15 cellular contexts compared by ENCODE assay signal in genomic region chr2:120543899-120544298, GRCh38.
DNase-seq lines count a peak whose midpoint lies in the region; ATAC-seq and TF ChIP-seq lines count a peak whose summit lies in the region.
"Had no signal": no experiment of that assay in that cellular context is flagged by ENCODE, and none has a peak within 500 bp of the region (broad histone marks: within the 10 kb centered on the region; RNA-seq: fewer than 3 reads in every experiment).

No MANE protein-coding gene starts in this region.

- DNase-seq in Right ventricle myocardium superior: peak; percentile 33
- no peak for DNase-seq in left cardiac atrium
- peak; percentile 75 for DNase-seq in glomerular endothelial cell (ENCODE audit: extremely low read depth, low read depth, low spot score)
- no peak for DNase-seq in upper lobe of left lung
- DNase-seq in NCI-H748 treated with DMSO at 0.1 percent for 48 hours (lab: John Stamatoyannopoulos, UW): no peak
- no peak for DNase-seq in mesenteric fat pad (ENCODE audit: low spot score)
- DNase-seq in NCI-H146 treated with DMSO at 0.1 percent for 48 hours (lab: John Stamatoyannopoulos, UW; ENCODE audit: unreplicated experiment): no peak
- DNase-seq: COR-L47, DMS153, Karpas-422, NCI-H1105 treated with DMSO at 0.1 percent for 48 hours, NCI-H1930, NCI-H2171 treated with DMSO at 0.1 percent for 48 hours had no signal

- H3K4me3 ChIP-seq in parathyroid adenoma (ENCODE audit: low read depth, low read length): no peak overlapping the region
- no peak overlapping the region for H3K4me3 ChIP-seq in upper lobe of left lung

- no peaks in the 10 kb centered on the region for H3K36me3 ChIP-seq in parathyroid adenoma (ENCODE audit: control insufficient read depth, insufficient read depth, low read length)
- H3K36me3 ChIP-seq in upper lobe of left lung: no peaks in the 10 kb centered on the region

- peak; percentile 49 to 94 (median 66) for TF ChIP-seq EP300 in upper lobe of left lung (IDR thresholded peaks at IDR 0.05)

- H3K4me1 ChIP-seq in parathyroid adenoma (no peaks in the 10 kb centered on the region), upper lobe of left lung (peaks cover 5 to 15% (median 10%) of the 10 kb centered on the region in 4 donors)

- no peak overlapping the region for H3K9ac ChIP-seq in parathyroid adenoma

- H3K27ac ChIP-seq in parathyroid adenoma (peak overlapping the region; percentile 51), upper lobe of left lung (no peak overlapping the region)
- H3K27ac ChIP-seq: C4-2B had no signal

- H3K4me2 ChIP-seq in parathyroid adenoma (ENCODE audit: low read length): no peak overlapping the region

- ATAC-seq in Right ventricle myocardium superior (ENCODE audit: poor library complexity) (no peak), left cardiac atrium (no peak), upper lobe of left lung (ENCODE audit: low FRiP score in 2 of 2) (peak in 1 of 2 donors; percentile 19)

- no peak for TF ChIP-seq POLR2A in upper lobe of left lung (IDR thresholded peaks at IDR 0.05)

- TF ChIP-seq CTCF in parathyroid adenoma (IDR thresholded peaks at IDR 0.05) (no peak), upper lobe of left lung (IDR thresholded peaks at IDR 0.05) (no peak)

- no peaks in the 10 kb centered on the region for H3K27me3 ChIP-seq in parathyroid adenoma (ENCODE audit: control insufficient read depth, insufficient read depth, low read length)
- no peaks in the 10 kb centered on the region for H3K27me3 ChIP-seq in upper lobe of left lung

- WGBS in upper lobe of left lung, 2 donors: 50 to 57% methylated on average over 16 of the region's 16 CpGs

- H2AFZ ChIP-seq in parathyroid adenoma: no peak overlapping the region

- H3K9me3 ChIP-seq in parathyroid adenoma (ENCODE audit: control insufficient read depth, low read length): no peaks in the 10 kb centered on the region
- no peaks in the 10 kb centered on the region for H3K9me3 ChIP-seq in upper lobe of left lung

- intact Hi-C loops in Right ventricle myocardium superior (cut with DNase I): no loop called here
- intact Hi-C loops in left cardiac atrium (cut with DNase I): no loop called here

- no peaks in the 10 kb centered on the region for H3K79me2 ChIP-seq in parathyroid adenoma

Comparison
In these comparisons a context has a peak if more than half of its experiments do, and no peak if none do; other contexts are left out.
1. DNase-seq: peak in Right ventricle myocardium superior (single experiment) and glomerular endothelial cell (single experiment); none in left cardiac atrium (single experiment), upper lobe of left lung (0 of 2), NCI-H748 treated with DMSO at 0.1 percent for 48 hours (single experiment), mesenteric fat pad (single experiment) and NCI-H146 treated with DMSO at 0.1 percent for 48 hours (single experiment).